In genomic region chr16:2904100-2904921, GRCh38 we compare ENCODE assay signal across 8 cellular contexts. TPM values are rescaled to one million over a fixed set of nuclear protein-coding genes. Genes with fewer than 3 reads are reported as not detected.
DNase-seq lines count a peak whose midpoint lies in the region; ATAC-seq and TF ChIP-seq lines count a peak whose summit lies in the region.

No MANE protein-coding gene starts in this region.

- peak; percentile 46 for ATAC-seq in GM18505 (IDR thresholded peaks at IDR 0.05; ENCODE audit: unreplicated experiment)
- ATAC-seq in HG03135 (IDR thresholded peaks at IDR 0.05; ENCODE audit: unreplicated experiment), result peak; percentile 11

- DNase-seq in A172 (ENCODE audit: low spot score) (peak; percentile 77), NCI-H460 (ENCODE audit: extremely low read depth, low read depth) (peak; percentile 82), left kidney (ENCODE audit: low read depth, low spot score) (peak; percentile 94)
- DNase-seq in activated CD4-positive, alpha-beta T cell treated with anti-CD3 and anti-CD28 coated beads for 48 hours, result peak; percentile 84
- peak; percentile 79 for DNase-seq in stimulated activated CD4-positive, alpha-beta T cell treated with anti-CD3 and anti-CD28 coated beads, Interleukin-1b, Interleukin-23, amount 100 ng/mL, for 48 hours

- peak; percentile 51 for TF ChIP-seq POLR2A in GM18505 (IDR thresholded peaks at IDR 0.05; ENCODE audit: borderline replicate concordance, extremely low read depth, insufficient read depth, insufficient read length)

- peak overlapping the region; percentile 87 for H3K27ac ChIP-seq in cingulate gyrus (ENCODE audit: low read depth, low read length)

RNA-seq across cellular contexts. Expression of gene FLYWCH1, which starts 7.4 kb away (rescaled TPM):
- total RNA-seq in A172 (2014; rRNA removed; shearing (Covaris generic)), result 41.3 and 41.6 TPM in 2 replicates
- 26.6 and 29.4 TPM in 2 replicates for total RNA-seq in NCI-H460 (2014; rRNA removed; shearing (Covaris generic))
- 113 and 132 TPM in 2 replicates for polyA plus RNA-seq in NCI-H460 (2014; cell fraction: nucleus; rRNA removed)

RNA-seq across cellular contexts. Expression of gene FLYWCH2, which starts 21.3 kb away (rescaled TPM):
- total RNA-seq in A172 (2014; rRNA removed; shearing (Covaris generic)), result 66.3 and 88.4 TPM in 2 replicates
- total RNA-seq in NCI-H460 (2014; rRNA removed; shearing (Covaris generic)), result 80.1 and 88.9 TPM in 2 replicates
- 268 and 327 TPM in 2 replicates for polyA plus RNA-seq in NCI-H460 (2014; cell fraction: nucleus; rRNA removed)

RNA-seq across cellular contexts. Expression of gene PRSS22, which starts 46.3 kb away (rescaled TPM):
- not detected in 2 replicates for total RNA-seq in A172 (2014; rRNA removed; shearing (Covaris generic))
- total RNA-seq in NCI-H460 (2014; rRNA removed; shearing (Covaris generic)), result not detected in 2 replicates
- polyA plus RNA-seq in NCI-H460 (2014; cell fraction: nucleus; rRNA removed), result not detected in 2 replicates

RNA-seq across cellular contexts. Expression of gene KREMEN2, which starts 59.8 kb away (rescaled TPM):
- total RNA-seq in A172 (2014; rRNA removed; shearing (Covaris generic)), result 1.7 and 3.5 TPM in 2 replicates
- total RNA-seq in NCI-H460 (2014; rRNA removed; shearing (Covaris generic)), result 1.5 and 2.7 TPM in 2 replicates
- 19.9 and 24.9 TPM in 2 replicates for polyA plus RNA-seq in NCI-H460 (2014; cell fraction: nucleus; rRNA removed)

Comparison
In these comparisons a context has a peak if more than half of its experiments do, and no peak if none do; other contexts are left out.
1. Peak in every context shown above with its lines: DNase-seq, ATAC-seq and H3K27ac ChIP-seq.